ENCODE assay signal across 8 cellular contexts in the genomic region with DNA sequence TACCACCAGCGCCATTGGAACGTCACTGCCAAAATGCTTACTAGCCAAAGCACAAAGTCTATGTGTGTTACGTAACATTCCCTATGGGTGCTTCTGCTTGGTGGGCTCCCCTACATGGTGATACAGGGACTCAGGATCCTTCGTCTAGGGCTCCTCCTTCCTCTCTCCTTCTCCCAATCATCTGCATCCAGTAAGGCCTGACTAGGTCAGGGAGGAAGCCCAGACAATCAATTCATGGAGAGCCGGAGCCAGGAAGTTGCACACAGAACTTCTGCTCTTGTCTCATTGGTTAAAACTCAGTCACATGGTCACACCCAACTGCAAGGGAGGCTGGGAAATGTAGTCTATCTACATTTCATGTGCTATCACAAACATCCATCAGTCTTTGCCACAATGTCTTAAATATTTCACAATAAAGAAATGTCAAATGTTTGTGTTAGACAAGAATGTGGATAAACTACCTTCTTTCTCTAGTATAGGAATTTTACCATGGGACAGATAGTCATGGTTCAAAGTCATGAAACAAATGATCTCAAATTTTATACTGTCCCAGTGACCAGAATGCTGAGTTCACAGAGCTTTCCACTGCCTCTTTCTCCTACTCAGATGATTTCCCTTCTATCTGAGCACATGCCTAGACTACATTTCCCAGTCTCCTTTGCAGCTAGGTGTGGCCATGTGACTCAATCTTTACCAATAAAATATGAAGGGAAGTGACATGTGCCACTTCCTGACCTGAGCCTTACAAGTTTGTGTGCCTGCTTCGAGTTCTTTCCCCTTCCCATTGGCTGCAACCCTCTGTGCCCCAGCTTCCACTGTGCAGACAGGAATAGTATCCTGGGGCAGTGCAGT. TPM values are rescaled to one million over a fixed set of nuclear protein-coding genes. Genes with fewer than 3 reads are reported as not detected.
DNase-seq lines count a peak whose midpoint lies in the region; ATAC-seq and TF ChIP-seq lines count a peak whose summit lies in the region.

No MANE protein-coding gene starts in this region.

- H3K27ac ChIP-seq in Peyer's patch (peak overlapping the region in 1 of 4 donors; percentile 33), mammary epithelial cell (ENCODE audit: insufficient read depth, low read depth, low read length) (no peak overlapping the region)

- peak overlapping the region; percentile 54 for H2AFZ ChIP-seq in mammary epithelial cell (ENCODE audit: low read depth, low read length)

- DNase-seq in Caco-2 = peak; percentile 96 to 99
- peak; percentile 35 for DNase-seq in HK-2 (ENCODE audit: unreplicated experiment)
- DNase-seq in Peyer's patch = peak in 2 of 3 donors; percentile 26 to 74
- peak; percentile 67 for DNase-seq in mammary epithelial cell
- peak; percentile 81 for DNase-seq in islet precursor cell
- peak; percentile 72 for DNase-seq in stromal cell of bone marrow (ENCODE audit: low read depth)
- DNase-seq in cerebellum (ENCODE audit: low spot score) = no peak

- H3K36me3 ChIP-seq in Caco-2 (ENCODE audit: control insufficient read depth, insufficient read depth, low read length) (no peaks in the 10 kb centered on the region), Peyer's patch (no peaks in the 10 kb centered on the region), mammary epithelial cell (ENCODE audit: insufficient read depth, low read length) (no peaks in the 10 kb centered on the region)

- intact Hi-C loops in Caco-2 (cut with micrococcal nuclease; ENCODE audit: unreplicated experiment) = loop anchor here (1.0 to 10.0 kb wide), 6 partner anchors 11 to 522 kb away; partner anchors contain the start of genes OSER1, TTPAL and YWHAB
- intact Hi-C loops in mammary epithelial cell (cut with micrococcal nuclease) = loop anchor here (10.0 kb wide), 2 partner anchors 242 to 522 kb away; partner anchors contain the start of gene OSER1

- peaks cover 37% of the 10 kb centered on the region for H3K4me1 Mint-ChIP-seq in Caco-2 (ENCODE audit: low read depth, unreplicated experiment)

- H3K27ac Mint-ChIP-seq in Caco-2 (ENCODE audit: unreplicated experiment) = peak overlapping the region; percentile 84

- BruUV-seq in Caco-2 (replicated peaks; lab: Mats Ljungman, UMichigan) = no TSS peak
- BruUV-seq in mammary epithelial cell (replicated peaks; lab: Mats Ljungman, UMichigan) = no TSS peak

- peaks cover 10% of the 10 kb centered on the region for H3K9me3 Mint-ChIP-seq in Caco-2 (ENCODE audit: unreplicated experiment)

- no peaks in the 10 kb centered on the region for H3K79me2 ChIP-seq in mammary epithelial cell (ENCODE audit: insufficient read depth, low read length)

- CTCF ChIA-PET in Caco-2 (lab: Charles Lee) (no interaction called here), mammary epithelial cell (lab: Charles Lee; ENCODE audit: low non-redundant PET) (no interaction called here)

- H3K27me3 ChIP-seq in Caco-2 (replicated peaks; ENCODE audit: control insufficient read depth, insufficient read depth, low read length) (no peaks in the 10 kb centered on the region), Peyer's patch (no peaks in the 10 kb centered on the region), mammary epithelial cell (ENCODE audit: insufficient read depth, low read length) (no peaks in the 10 kb centered on the region)

- in situ Hi-C loops in mammary epithelial cell (cut with MboI; ENCODE audit: low sequenced_read_pairs in 2 of 2) = no loop called here

- H3K4me1 ChIP-seq in Caco-2 (peaks cover 32% of the 10 kb centered on the region), Peyer's patch (no peaks in the 10 kb centered on the region), mammary epithelial cell (ENCODE audit: insufficient read depth, low read length) (peaks cover 7% of the 10 kb centered on the region)

- 88% methylated on average over 6 of the region's 6 CpGs for WGBS in mammary epithelial cell (ENCODE audit: low coverage, missing lambda C conversion rate)

- peak; percentile 44 to 55 for TF ChIP-seq CTCF in Caco-2 (IDR thresholded peaks at IDR 0.05; ENCODE audit: insufficient read depth in 1 of 2, low read depth in 1 of 2, low read length in 1 of 2, severe bottlenecking in 1 of 2, unreplicated experiment in 1 of 2)
- TF ChIP-seq CTCF in Peyer's patch (IDR thresholded peaks at IDR 0.05) = no peak
- no peak for TF ChIP-seq CTCF in mammary epithelial cell (conservative IDR thresholded peaks at IDR 0.05 in 1 of 2, IDR thresholded peaks at IDR 0.05 in 1 of 2; ENCODE audit: extremely low read depth in 1 of 2, insufficient read depth in 1 of 2, low read depth in 1 of 2, low read length in 2 of 2)

- dilution Hi-C loops in mammary epithelial cell (cut with HindIII; ENCODE audit: low sequenced_read_pairs) = loop anchor here (5.0 kb wide), 2 partner anchors 44 to 126 kb away; no protein-coding TSS in a partner anchor

- no peaks in the 10 kb centered on the region for H4K20me1 ChIP-seq in mammary epithelial cell (ENCODE audit: insufficient read depth, low read length)

- no peak overlapping the region for H3K4me3 ChIP-seq in Caco-2 (ENCODE audit: low read depth, low read length)
- H3K4me3 ChIP-seq in Peyer's patch = peak overlapping the region in 1 of 4 donors; percentile 4
- H3K4me3 ChIP-seq in mammary epithelial cell (replicated peaks in 1 of 3; ENCODE audit: insufficient read depth in 1 of 3, low read depth in 2 of 3, low read length in 3 of 3) = no peak overlapping the region

- peaks cover 21% of the 10 kb centered on the region for H3K36me3 Mint-ChIP-seq in Caco-2 (ENCODE audit: insufficient read depth, unreplicated experiment)

- TF ChIP-seq POLR2A in Peyer's patch (IDR thresholded peaks at IDR 0.05) = no peak

- ATAC-seq in GM21529 (IDR thresholded peaks at IDR 0.05; ENCODE audit: unreplicated experiment) = no peak

- H3K27me3 Mint-ChIP-seq in Caco-2 (ENCODE audit: insufficient read depth, unreplicated experiment) = no peaks in the 10 kb centered on the region

- no peak overlapping the region for H3K4me2 ChIP-seq in mammary epithelial cell (ENCODE audit: insufficient read depth, low read depth, low read length)

- H3K4me3 Mint-ChIP-seq in Caco-2 (ENCODE audit: unreplicated experiment) = peak overlapping the region; percentile 57

- POLR2A ChIA-PET in Caco-2 (lab: Charles Lee) = interaction anchor here (0.5 kb wide), 1 partner anchor 172 kb away, joined by 3 read pairs; no protein-coding TSS in a partner anchor

- H3K9ac ChIP-seq in mammary epithelial cell (ENCODE audit: insufficient read depth, low read length) = no peak overlapping the region

- H3K9me3 ChIP-seq in Caco-2 (no peaks in the 10 kb centered on the region), Peyer's patch (no peaks in the 10 kb centered on the region), mammary epithelial cell (replicated peaks; ENCODE audit: insufficient read depth, low read length) (no peaks in the 10 kb centered on the region)

RNA-seq across cellular contexts. Expression of gene KCNK15, which starts 9.3 kb away (rescaled TPM):
- total RNA-seq in Caco-2 (2022) (2.9 and 3.4 TPM in 2 replicates), Peyer's patch (under 1 TPM in 1 of 4 donors, not detected in 3; 0.54 TPM), mammary epithelial cell (1 to 10 TPM in 1 of 2 donors, under 1 TPM in 1; 0.31 to 1.0 TPM), cerebellum (0.27 TPM)
- polyA plus RNA-seq in mammary epithelial cell = 0.40 TPM
- not detected for polyA minus RNA-seq in mammary epithelial cell

RNA-seq across cellular contexts. Expression of gene CCN5, which starts 21.2 kb away (rescaled TPM):
- total RNA-seq in Caco-2 (2022) (not detected in 2 replicates), Peyer's patch (10 to 100 TPM in 2 of 4 donors, 1 to 10 TPM in 2; 5.8 to 32.2 (median 11.2) TPM), mammary epithelial cell (under 1 TPM in 1 of 2 donors, not detected in 1; 0.67 TPM), cerebellum (not detected)
- not detected for polyA plus RNA-seq in mammary epithelial cell
- polyA minus RNA-seq in mammary epithelial cell = not detected

Comparison
In these comparisons a context has a peak if more than half of its experiments do, and no peak if none do; other contexts are left out.
1. CTCF ChIP-seq: peak in Caco-2 (2 of 2); none in Peyer's patch (0 of 6) and mammary epithelial cell (0 of 2).